In the genomic region with DNA sequence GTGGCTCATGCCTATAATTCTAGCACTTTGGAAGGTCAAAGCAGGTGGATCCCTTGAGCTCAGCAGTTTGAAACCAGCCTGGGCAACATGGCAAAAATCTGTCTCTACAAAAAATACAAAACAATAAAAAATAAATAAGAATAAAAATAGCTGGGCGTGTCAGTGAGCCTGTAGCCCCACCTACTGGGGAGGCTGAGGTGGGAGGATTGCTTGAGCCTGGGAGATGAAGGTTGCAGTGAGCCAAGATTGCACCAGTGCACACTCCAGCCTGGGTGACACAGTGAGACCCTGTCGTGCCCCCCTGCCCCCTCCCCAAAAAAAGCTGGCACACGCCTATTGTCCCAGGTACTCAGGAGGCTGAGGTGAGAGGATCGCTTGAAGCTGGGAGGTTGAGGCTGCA, we compare ENCODE assay signal across 12 cellular contexts.
DNase-seq lines count a peak whose midpoint lies in the region; ATAC-seq and TF ChIP-seq lines count a peak whose summit lies in the region.
"Had no signal": no experiment of that assay in that cellular context is flagged by ENCODE, and none has a peak within 500 bp of the region (broad histone marks: within the 10 kb centered on the region; RNA-seq: fewer than 3 reads in every experiment).

No MANE protein-coding gene starts in this region.

- peaks cover 6% of the 10 kb centered on the region for H3K27me3 Mint-ChIP-seq in activated T-cell treated with anti-CD3 and anti-CD28 coated beads, Interleukin-2, amount 50 U/mL, for 24 hours

- DNase-seq in activated T-cell treated with anti-CD3 and anti-CD28 coated beads, Interleukin-2, amount 50 U/mL, for 48 hours, result peak; percentile 26 to 28
- DNase-seq in activated T-cell treated with anti-CD3 and anti-CD28 coated beads, Interleukin-2, amount 50 U/mL, for 24 hours, result no peak
- DNase-seq in cardiac fibroblast (ENCODE audit: low read depth in 2 of 2) (no peak), retinal pigment epithelial cell (ENCODE audit: low read depth) (no peak), T-helper 1 cell (no peak), NCI-H82 (lab: John Stamatoyannopoulos, UW) (no peak)
- DNase-seq: activated CD4-positive, CD25-positive, alpha-beta regulatory T cell; effector memory CD8-positive, alpha-beta T cell; NCI-H2081 treated with DMSO at 0.1 percent for 48 hours had no signal

- H3K9me3 Mint-ChIP-seq in activated T-cell treated with anti-CD3 and anti-CD28 coated beads, Interleukin-2, amount 50 U/mL, for 24 hours, result no peaks in the 10 kb centered on the region
- H3K9me3 Mint-ChIP-seq: effector memory CD8-positive, alpha-beta T cell had no signal

- ATAC-seq in GM19395 (IDR thresholded peaks at IDR 0.05; ENCODE audit: unreplicated experiment), result no peak
- ATAC-seq: effector memory CD8-positive, alpha-beta T cell had no signal

- peaks cover 11% of the 10 kb centered on the region for H3K4me1 Mint-ChIP-seq in activated T-cell treated with anti-CD3 and anti-CD28 coated beads, Interleukin-2, amount 50 U/mL, for 24 hours (ENCODE audit: low read depth)

- peak; percentile 61 for TF ChIP-seq RAD21 in Ishikawa (IDR thresholded peaks at IDR 0.05; ENCODE audit: low read depth)

- TF ChIP-seq CTCF in cardiac fibroblast (IDR thresholded peaks at IDR 0.05; ENCODE audit: low read depth, low read length) (peak; percentile 29), retinal pigment epithelial cell (conservative IDR thresholded peaks at IDR 0.05; ENCODE audit: low read depth, low read length) (peak; percentile 34)

- H3K36me3 Mint-ChIP-seq in activated T-cell treated with anti-CD3 and anti-CD28 coated beads, Interleukin-2, amount 50 U/mL, for 24 hours (ENCODE audit: low read depth), result no peaks in the 10 kb centered on the region

- no peak overlapping the region for H3K4me3 Mint-ChIP-seq in activated T-cell treated with anti-CD3 and anti-CD28 coated beads, Interleukin-2, amount 50 U/mL, for 24 hours
- H3K4me3 Mint-ChIP-seq: effector memory CD8-positive, alpha-beta T cell had no signal

- no peak for TF ChIP-seq EP300 in Ishikawa (IDR thresholded peaks at IDR 0.05; ENCODE audit: borderline replicate concordance)

- no peak overlapping the region for H3K27ac Mint-ChIP-seq in activated T-cell treated with anti-CD3 and anti-CD28 coated beads, Interleukin-2, amount 50 U/mL, for 24 hours
- H3K27ac Mint-ChIP-seq: effector memory CD8-positive, alpha-beta T cell had no signal

- no peak overlapping the region for H3K4me3 ChIP-seq in cardiac fibroblast (replicated peaks in 1 of 2; ENCODE audit: low read depth in 2 of 2, low read length in 2 of 2)
- H3K4me3 ChIP-seq in retinal pigment epithelial cell (ENCODE audit: low read length), result no peak overlapping the region
- H3K4me3 ChIP-seq: skin epidermis had no signal

TF ChIP-seq in Ishikawa, 13 proteins besides CTCF, POLR2A, EP300 and RAD21:
- no peak for TF ChIP-seq CREB1 (IDR thresholded peaks at IDR 0.05; ENCODE audit: low read depth)
- no peak for TF ChIP-seq EGR1 (IDR thresholded peaks at IDR 0.05)
- TF ChIP-seq YY1 (IDR thresholded peaks at IDR 0.05; ENCODE audit: low read depth), result no peak
- TF ChIP-seq MAX (IDR thresholded peaks at IDR 0.05), result no peak
- no peak for TF ChIP-seq ZBTB7A (IDR thresholded peaks at IDR 0.05; ENCODE audit: low read depth)
- TF ChIP-seq, protein P1, sequence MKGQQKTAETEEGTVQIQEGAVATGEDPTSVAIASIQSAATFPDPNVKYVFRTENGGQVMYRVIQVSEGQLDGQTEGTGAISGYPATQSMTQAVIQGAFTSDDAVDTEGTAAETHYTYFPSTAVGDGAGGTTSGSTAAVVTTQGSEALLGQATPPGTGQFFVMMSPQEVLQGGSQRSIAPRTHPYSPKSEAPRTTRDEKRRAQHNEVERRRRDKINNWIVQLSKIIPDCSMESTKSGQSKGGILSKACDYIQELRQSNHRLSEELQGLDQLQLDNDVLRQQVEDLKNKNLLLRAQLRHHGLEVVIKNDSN (IDR thresholded peaks at IDR 0.05), result no peak
- TF ChIP-seq REST (IDR thresholded peaks at IDR 0.05; ENCODE audit: low read depth), result no peak
- TF ChIP-seq TEAD4 (IDR thresholded peaks at IDR 0.05), result no peak
- TF ChIP-seq FOXM1 (IDR thresholded peaks at IDR 0.05; ENCODE audit: borderline replicate concordance, low read depth), result no peak
- no peak for TF ChIP-seq TAF1 (IDR thresholded peaks at IDR 0.05; ENCODE audit: low read depth)
- TF ChIP-seq TCF12 (IDR thresholded peaks at IDR 0.05; ENCODE audit: low read depth), result no peak

Comparison
In these comparisons a context has a peak if more than half of its experiments do, and no peak if none do; other contexts are left out.
1. DNase-seq: peak in activated T-cell treated with anti-CD3 and anti-CD28 coated beads, Interleukin-2, amount 50 U/mL, for 48 hours (2 of 2); none in activated T-cell treated with anti-CD3 and anti-CD28 coated beads, Interleukin-2, amount 50 U/mL, for 24 hours (single experiment), cardiac fibroblast (0 of 2), retinal pigment epithelial cell (single experiment), T-helper 1 cell (0 of 5) and NCI-H82 (single experiment).